9 cellular contexts compared by ENCODE assay signal in the genomic region with DNA sequence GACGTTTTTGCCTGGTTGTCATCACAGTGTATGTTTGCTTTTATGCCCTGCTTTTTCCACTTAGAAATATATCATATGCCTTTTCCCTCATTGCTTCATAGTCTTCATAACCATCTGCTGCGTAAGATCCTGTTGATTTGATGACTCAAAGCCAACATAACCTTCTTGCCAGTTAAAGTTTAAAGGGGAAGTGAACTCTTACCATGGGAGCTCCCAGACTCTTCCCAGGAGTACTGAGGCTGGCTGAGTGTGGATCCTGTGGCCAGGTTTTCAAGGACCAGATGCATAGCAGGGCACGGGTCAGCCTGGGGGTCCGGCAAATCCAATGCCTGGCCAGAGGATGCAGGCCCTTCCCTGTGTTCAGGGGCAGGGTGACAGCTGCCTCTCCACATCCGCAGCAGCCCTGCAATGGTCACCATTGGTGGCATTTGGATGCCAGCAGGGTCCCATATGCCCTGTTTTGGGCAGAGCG. TPM values are rescaled to one million over a fixed set of nuclear protein-coding genes. Genes with fewer than 3 reads are reported as not detected.
DNase-seq lines count a peak whose midpoint lies in the region; ATAC-seq and TF ChIP-seq lines count a peak whose summit lies in the region.
"Had no signal": no experiment of that assay in that cellular context is flagged by ENCODE, and none has a peak within 500 bp of the region (broad histone marks: within the 10 kb centered on the region; RNA-seq: fewer than 3 reads in every experiment).

No MANE protein-coding gene starts in this region.

- TF ChIP-seq POLR2A in tibial nerve (IDR thresholded peaks at IDR 0.05): no peak

- H3K9me3 ChIP-seq in adipocyte (ENCODE audit: control insufficient read depth, low read length) (no peaks in the 10 kb centered on the region), tibial nerve (no peaks in the 10 kb centered on the region), BE2C (no peaks in the 10 kb centered on the region)

- H3K4me3 ChIP-seq in adipocyte (ENCODE audit: low read length) (peak overlapping the region; percentile 14), tibial nerve (no peak overlapping the region), BE2C (ENCODE audit: low read depth, low read length) (no peak overlapping the region)

- peak overlapping the region; percentile 65 for H3K9ac ChIP-seq in adipocyte (ENCODE audit: low read length)

- no peak for TF ChIP-seq CTCF in tibial nerve (IDR thresholded peaks at IDR 0.05)
- TF ChIP-seq CTCF in BE2C (IDR thresholded peaks at IDR 0.05; ENCODE audit: low read depth, low read length): no peak

- no peak for ATAC-seq in HG02884 (IDR thresholded peaks at IDR 0.05; ENCODE audit: unreplicated experiment)
- no peak for ATAC-seq in GM18867 (IDR thresholded peaks at IDR 0.05; ENCODE audit: unreplicated experiment)

- H3K4me1 ChIP-seq in adipocyte (ENCODE audit: control insufficient read depth, insufficient read depth, low read length) (peaks cover 47% of the 10 kb centered on the region), tibial nerve (peaks cover 0 to 60% (median 37%) of the 10 kb centered on the region in 4 donors), BE2C (no peaks in the 10 kb centered on the region)

- H3K27ac ChIP-seq in tibial nerve: peak overlapping the region; percentile 23 to 85 (median 68)

- H3K36me3 ChIP-seq in adipocyte (ENCODE audit: control insufficient read depth, insufficient read depth, low read length, severe bottlenecking) (no peaks in the 10 kb centered on the region), tibial nerve (peaks cover 0 to 3% (median 0%) of the 10 kb centered on the region in 3 donors), BE2C (no peaks in the 10 kb centered on the region)

- peak; percentile 83 to 90 for TF ChIP-seq EP300 in tibial nerve (IDR thresholded peaks at IDR 0.05)

- WGBS in tibial nerve, 2 donors: 45 to 52% methylated on average over 6 of the region's 6 CpGs

- no peaks in the 10 kb centered on the region for H3K27me3 ChIP-seq in adipocyte (replicated peaks; ENCODE audit: control insufficient read depth, insufficient read depth, low read length)
- no peaks in the 10 kb centered on the region for H3K27me3 ChIP-seq in tibial nerve
- H3K27me3 ChIP-seq in BE2C: no peaks in the 10 kb centered on the region

- DNase-seq in HuH-7 (ENCODE audit: low spot score): peak; percentile 17
- DNase-seq in adipocyte (ENCODE audit: low read depth): peak; percentile 91
- peak; percentile 86 for DNase-seq in hepatic stellate cell (ENCODE audit: low spot score)
- DNase-seq in tibial nerve (ENCODE audit: low spot score in 2 of 2): peak in 1 of 2 donors; percentile 45
- DNase-seq in iPS-NIHi7 (ENCODE audit: extremely low spot score): no peak
- no peak for DNase-seq in BE2C
- DNase-seq: activated CD4-positive, alpha-beta T cell treated with anti-CD3 and anti-CD28 coated beads for 1 hour had no signal

RNA-seq across cellular contexts. Expression of gene SACM1L, which starts 42.0 kb away (rescaled TPM):
- 10 to 100 TPM; 43.5 to 64.7 (median 54.3) TPM for total RNA-seq in tibial nerve
- polyA plus RNA-seq in BE2C (2012; ENCODE audit: insufficient read depth, insufficient read length, low read depth): 31.2 TPM

RNA-seq across cellular contexts. Expression of gene LIMD1, which starts 52.6 kb away (rescaled TPM):
- 10 to 100 TPM; 28.8 to 46.9 (median 36.4) TPM for total RNA-seq in tibial nerve
- 4.1 TPM for polyA plus RNA-seq in BE2C (2012; ENCODE audit: insufficient read depth, insufficient read length, low read depth)

Comparison
In these comparisons a context has a peak if more than half of its experiments do, and no peak if none do; other contexts are left out.
1. DNase-seq: peak in HuH-7 (single experiment), adipocyte (single experiment) and hepatic stellate cell (single experiment); none in iPS-NIHi7 (single experiment) and BE2C (single experiment).